ENCODE assay signal across 15 cellular contexts in the genomic region with DNA sequence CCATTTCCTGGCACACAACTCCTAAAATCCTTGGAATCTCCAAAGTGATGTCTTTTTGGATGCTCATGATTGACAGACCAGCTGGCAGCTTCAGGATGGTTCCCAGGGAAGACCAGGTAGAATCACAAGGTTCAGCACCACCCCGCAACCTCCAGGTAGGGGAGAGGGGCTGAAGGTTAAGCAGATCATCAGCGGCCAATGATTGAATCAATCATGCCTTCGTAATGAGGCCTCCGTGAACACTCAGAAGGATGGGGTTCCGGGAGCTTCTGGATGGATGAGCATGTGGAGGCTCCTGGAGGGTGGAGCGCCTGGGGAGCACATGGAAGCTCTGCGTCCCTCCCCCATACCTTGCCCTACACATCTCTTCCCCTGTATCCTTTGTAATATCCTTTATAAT.
DNase-seq lines count a peak whose midpoint lies in the region; ATAC-seq, FAIRE-seq and TF ChIP-seq lines count a peak whose summit lies in the region.
"Had no signal": no experiment of that assay in that cellular context is flagged by ENCODE, and none has a peak within 500 bp of the region (broad histone marks: within the 10 kb centered on the region; RNA-seq: fewer than 3 reads in every experiment).

No MANE protein-coding gene starts in this region.

- H3K27ac ChIP-seq in KOPT-K1 (ENCODE audit: low read depth, low read length, poor library complexity, severe bottlenecking) (peak overlapping the region; percentile 53), fibroblast of lung (ENCODE audit: insufficient read depth, low read length) (peak overlapping the region; percentile 98)
- H3K27ac ChIP-seq: 22Rv1 had no signal

- H3K36me3 ChIP-seq in KOPT-K1 (ENCODE audit: insufficient read depth, low read length) (no peaks in the 10 kb centered on the region), fibroblast of lung (ENCODE audit: control insufficient read depth, insufficient read depth, low read length) (peaks cover 9% of the 10 kb centered on the region), skeletal muscle satellite cell (ENCODE audit: insufficient read depth, low read length) (peaks cover 20% of the 10 kb centered on the region)
- H3K36me3 ChIP-seq: prostate gland had no signal

- no peak overlapping the region for H3K4me3 ChIP-seq in fibroblast of lung (replicated peaks in 1 of 4; ENCODE audit: control extremely low read depth in 1 of 4, insufficient read depth in 1 of 4, low read depth in 3 of 4, low read length in 4 of 4)
- no peak overlapping the region for H3K4me3 ChIP-seq in skeletal muscle satellite cell (ENCODE audit: low read length)
- H3K4me3 ChIP-seq: prostate gland had no signal

- no peak for DNase-seq in T-helper 1 cell
- DNase-seq in fibroblast of lung (ENCODE audit: low read depth in 2 of 2): no peak
- no peak for DNase-seq in frontal cortex (ENCODE audit: low spot score in 2 of 2)
- DNase-seq in effector memory CD8-positive, alpha-beta T cell: no peak
- no peak for DNase-seq in activated CD4-positive, alpha-beta T cell treated with anti-CD3 and anti-CD28 coated beads for 1 hour
- DNase-seq: mammary epithelial cell, NCI-H1092 treated with DMSO at 0.1 percent for 48 hours, T1000 had no signal

- H3K9me3 ChIP-seq in KOPT-K1 (ENCODE audit: insufficient read depth, low read length, poor library complexity, severe bottlenecking) (no peaks in the 10 kb centered on the region), fibroblast of lung (ENCODE audit: control insufficient read depth, insufficient read depth, low read depth, low read length) (no peaks in the 10 kb centered on the region), skeletal muscle satellite cell (replicated peaks; ENCODE audit: low read length) (no peaks in the 10 kb centered on the region)
- H3K9me3 ChIP-seq: prostate gland had no signal

- TF ChIP-seq CTCF in fibroblast of lung (conservative IDR thresholded peaks at IDR 0.05 in 1 of 2, IDR thresholded peaks at IDR 0.05 in 1 of 2; ENCODE audit: low read depth in 1 of 2, low read length in 2 of 2): no peak

- H3K9me3 Mint-ChIP-seq in T-helper 1 cell treated with Interleukin-12 subunit alpha and Interleukin-12 subunit beta and Interleukin-4 antibody, amounts not matched to agents 30 μg/mL and 1 μg/mL, for 36 hours: no peaks in the 10 kb centered on the region
- H3K9me3 Mint-ChIP-seq in effector memory CD8-positive, alpha-beta T cell: no peaks in the 10 kb centered on the region

- H3K4me3 Mint-ChIP-seq in T-helper 1 cell treated with Interleukin-12 subunit alpha and Interleukin-12 subunit beta and Interleukin-4 antibody, amounts not matched to agents 30 μg/mL and 1 μg/mL, for 36 hours: no peak overlapping the region
- H3K4me3 Mint-ChIP-seq in effector memory CD8-positive, alpha-beta T cell: no peak overlapping the region

- peaks cover 37% of the 10 kb centered on the region for H3K4me1 ChIP-seq in fibroblast of lung (ENCODE audit: control insufficient read depth, extremely low read depth, insufficient read depth, low read length)
- H3K4me1 ChIP-seq in skeletal muscle satellite cell (ENCODE audit: control insufficient read depth, insufficient read depth, low read length): peaks cover 62% of the 10 kb centered on the region

- H3K79me2 ChIP-seq in fibroblast of lung (ENCODE audit: control insufficient read depth, insufficient read depth, low read length): peaks cover 81% of the 10 kb centered on the region

- H3K4me2 ChIP-seq in fibroblast of lung (ENCODE audit: extremely low read depth, insufficient read depth, low read length) (no peak overlapping the region), skeletal muscle satellite cell (ENCODE audit: low read length) (no peak overlapping the region)

- H3K27me3 ChIP-seq in fibroblast of lung (ENCODE audit: control insufficient read depth, insufficient read depth, low read length) (no peaks in the 10 kb centered on the region), skeletal muscle satellite cell (ENCODE audit: control insufficient read depth, insufficient read depth, low read length) (no peaks in the 10 kb centered on the region)

- H2AFZ ChIP-seq in fibroblast of lung (ENCODE audit: low read length): no peak overlapping the region

- H3K4me1 Mint-ChIP-seq in T-helper 1 cell treated with Interleukin-12 subunit alpha and Interleukin-12 subunit beta and Interleukin-4 antibody, amounts not matched to agents 30 μg/mL and 1 μg/mL, for 36 hours (ENCODE audit: low read depth): peaks cover 45% of the 10 kb centered on the region
- H3K4me1 Mint-ChIP-seq in effector memory CD8-positive, alpha-beta T cell (ENCODE audit: low read depth in 2 of 2): peaks cover 34 to 51% of the 10 kb centered on the region in 2 donors

- FAIRE-seq in frontal cortex (lab: Jason Lieb, UNC): no peak
- FAIRE-seq: astrocyte, endothelial cell of umbilical vein had no signal

- no peak for ATAC-seq in effector memory CD8-positive, alpha-beta T cell (replicated peaks)

- H3K36me3 Mint-ChIP-seq in T-helper 1 cell treated with Interleukin-12 subunit alpha and Interleukin-12 subunit beta and Interleukin-4 antibody, amounts not matched to agents 30 μg/mL and 1 μg/mL, for 36 hours (ENCODE audit: low read depth): no peaks in the 10 kb centered on the region
- peaks cover 20% of the 10 kb centered on the region for H3K36me3 Mint-ChIP-seq in effector memory CD8-positive, alpha-beta T cell (ENCODE audit: insufficient read depth)

- peak overlapping the region; percentile 41 for H3K27ac Mint-ChIP-seq in T-helper 1 cell treated with Interleukin-12 subunit alpha and Interleukin-12 subunit beta and Interleukin-4 antibody, amounts not matched to agents 30 μg/mL and 1 μg/mL, for 36 hours
- H3K27ac Mint-ChIP-seq in effector memory CD8-positive, alpha-beta T cell: peak overlapping the region in 1 of 2 donors; percentile 82

- H3K9ac ChIP-seq in fibroblast of lung (ENCODE audit: insufficient read depth, low read length) (peak overlapping the region; percentile 4), skeletal muscle satellite cell (ENCODE audit: low read depth, low read length) (peak overlapping the region; percentile 87)

- peaks cover 9% of the 10 kb centered on the region for H3K27me3 Mint-ChIP-seq in T-helper 1 cell treated with Interleukin-12 subunit alpha and Interleukin-12 subunit beta and Interleukin-4 antibody, amounts not matched to agents 30 μg/mL and 1 μg/mL, for 36 hours (ENCODE audit: low read depth)
- H3K27me3 Mint-ChIP-seq in effector memory CD8-positive, alpha-beta T cell: no peaks in the 10 kb centered on the region

- no peaks in the 10 kb centered on the region for H4K20me1 ChIP-seq in fibroblast of lung (ENCODE audit: control insufficient read depth, extremely low read depth, insufficient read depth, low read length)
